ENCODE assay signal across 1 cellular context in genomic region chr9:137129089-137129455, GRCh38.
TF ChIP-seq lines count a peak whose summit lies in the region.

No MANE protein-coding gene starts in this region.

TF ChIP-seq in SK-N-SH, 30 proteins besides CTCF, POLR2A, EP300 and RAD21:
- TF ChIP-seq MXI1 (IDR thresholded peaks at IDR 0.05; ENCODE audit: low read depth, low read length): no peak
- TF ChIP-seq TCF12 (IDR thresholded peaks at IDR 0.05): no peak
- no peak for TF ChIP-seq FOXJ3 (CRISPR knock-in tag; IDR thresholded peaks at IDR 0.05)
- TF ChIP-seq NFIC (IDR thresholded peaks at IDR 0.05; ENCODE audit: borderline replicate concordance): no peak
- TF ChIP-seq MEF2A (IDR thresholded peaks at IDR 0.05; ENCODE audit: borderline replicate concordance, low read depth): no peak
- no peak for TF ChIP-seq YY1 (IDR thresholded peaks at IDR 0.05; ENCODE audit: low read depth)
- no peak for TF ChIP-seq USF1 (IDR thresholded peaks at IDR 0.05; ENCODE audit: borderline replicate concordance, low read depth)
- no peak for TF ChIP-seq PBX3 (IDR thresholded peaks at IDR 0.05)
- no peak for TF ChIP-seq MAX (IDR thresholded peaks at IDR 0.05; ENCODE audit: low read depth)
- no peak for TF ChIP-seq NRF1 (IDR thresholded peaks at IDR 0.05; ENCODE audit: low read depth, low read length)
- TF ChIP-seq FOXM1 (IDR thresholded peaks at IDR 0.05; ENCODE audit: low read depth): no peak
- no peak for TF ChIP-seq GATA2 (CRISPR knock-in tag; IDR thresholded peaks at IDR 0.05)
- TF ChIP-seq RFX5 (IDR thresholded peaks at IDR 0.05; ENCODE audit: low read length): no peak
- TF ChIP-seq ZBTB33 (IDR thresholded peaks at IDR 0.05; ENCODE audit: borderline replicate concordance, low read depth): no peak
- no peak for TF ChIP-seq FOSL2 (IDR thresholded peaks at IDR 0.05; ENCODE audit: borderline replicate concordance, low read depth)
- TF ChIP-seq ELF1 (IDR thresholded peaks at IDR 0.05): no peak
